In genomic region chr2:47174731-47175361, GRCh38 we compare ENCODE assay signal across 1 cellular context.
TF ChIP-seq lines count a peak whose summit lies in the region.

No MANE protein-coding gene starts in this region.

TF ChIP-seq in GM23338, 12 proteins besides CTCF, POLR2A, EP300 and RAD21 (continued from another document):
- TF ChIP-seq ZNF462 (CRISPR knock-in tag; IDR thresholded peaks at IDR 0.05) = no peak
- no peak for TF ChIP-seq CREB1 (CRISPR knock-in tag; IDR thresholded peaks at IDR 0.05; ENCODE audit: low read depth)
